ENCODE assay signal across 1 cellular context in the genomic region with DNA sequence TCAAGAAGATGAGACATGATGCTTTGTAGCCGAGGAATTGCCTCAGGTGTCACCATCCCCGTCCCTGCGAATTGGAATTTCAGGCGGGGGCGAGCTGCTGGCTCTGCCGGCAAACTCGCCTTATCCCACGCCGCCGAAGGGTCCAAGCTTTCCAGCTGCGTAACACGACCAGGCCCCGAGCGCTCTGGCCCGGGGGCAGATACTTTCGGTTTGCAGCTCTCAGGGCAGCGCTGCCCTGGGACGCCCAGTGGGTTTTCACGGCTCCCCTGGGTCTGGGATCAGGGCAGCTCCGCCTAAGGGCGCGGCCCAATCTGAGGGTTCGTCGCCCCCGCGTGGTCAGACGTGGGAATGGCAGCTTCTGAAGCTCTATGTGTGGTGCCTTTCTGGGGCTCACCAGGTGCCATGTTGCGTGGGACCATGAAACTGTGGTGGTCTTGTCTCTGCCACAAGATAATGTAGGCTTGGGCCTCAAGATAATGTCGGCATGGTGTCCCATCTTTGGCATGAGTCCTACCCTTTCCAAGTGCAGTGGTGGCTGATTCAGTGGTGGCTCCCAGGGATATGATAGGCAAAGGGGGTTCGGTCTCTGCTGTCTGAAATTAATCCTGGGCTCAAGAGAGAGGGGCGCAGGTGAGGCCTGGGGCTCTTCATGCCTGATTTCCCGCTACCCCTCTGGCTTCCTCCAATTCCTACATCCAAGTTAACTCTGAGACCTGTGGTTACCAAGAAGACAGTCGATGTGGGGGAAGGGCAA.
TF ChIP-seq lines count a peak whose summit lies in the region.

No MANE protein-coding gene starts in this region.

TF ChIP-seq in HepG2, 621 proteins besides CTCF, POLR2A, EP300 and RAD21 (continued from another document):
- TF ChIP-seq, protein P1, sequence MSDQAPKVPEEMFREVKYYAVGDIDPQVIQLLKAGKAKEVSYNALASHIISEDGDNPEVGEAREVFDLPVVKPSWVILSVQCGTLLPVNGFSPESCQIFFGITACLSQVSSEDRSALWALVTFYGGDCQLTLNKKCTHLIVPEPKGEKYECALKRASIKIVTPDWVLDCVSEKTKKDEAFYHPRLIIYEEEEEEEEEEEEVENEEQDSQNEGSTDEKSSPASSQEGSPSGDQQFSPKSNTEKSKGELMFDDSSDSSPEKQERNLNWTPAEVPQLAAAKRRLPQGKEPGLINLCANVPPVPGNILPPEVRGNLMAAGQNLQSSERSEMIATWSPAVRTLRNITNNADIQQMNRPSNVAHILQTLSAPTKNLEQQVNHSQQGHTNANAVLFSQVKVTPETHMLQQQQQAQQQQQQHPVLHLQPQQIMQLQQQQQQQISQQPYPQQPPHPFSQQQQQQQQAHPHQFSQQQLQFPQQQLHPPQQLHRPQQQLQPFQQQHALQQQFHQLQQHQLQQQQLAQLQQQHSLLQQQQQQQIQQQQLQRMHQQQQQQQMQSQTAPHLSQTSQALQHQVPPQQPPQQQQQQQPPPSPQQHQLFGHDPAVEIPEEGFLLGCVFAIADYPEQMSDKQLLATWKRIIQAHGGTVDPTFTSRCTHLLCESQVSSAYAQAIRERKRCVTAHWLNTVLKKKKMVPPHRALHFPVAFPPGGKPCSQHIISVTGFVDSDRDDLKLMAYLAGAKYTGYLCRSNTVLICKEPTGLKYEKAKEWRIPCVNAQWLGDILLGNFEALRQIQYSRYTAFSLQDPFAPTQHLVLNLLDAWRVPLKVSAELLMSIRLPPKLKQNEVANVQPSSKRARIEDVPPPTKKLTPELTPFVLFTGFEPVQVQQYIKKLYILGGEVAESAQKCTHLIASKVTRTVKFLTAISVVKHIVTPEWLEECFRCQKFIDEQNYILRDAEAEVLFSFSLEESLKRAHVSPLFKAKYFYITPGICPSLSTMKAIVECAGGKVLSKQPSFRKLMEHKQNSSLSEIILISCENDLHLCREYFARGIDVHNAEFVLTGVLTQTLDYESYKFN (CRISPR knock-in tag; conservative IDR thresholded peaks at IDR 0.05) = peak; percentile 50; the same call in 1 of the 2 replicates
- TF ChIP-seq ZMYM3 (CRISPR knock-in tag; IDR thresholded peaks at IDR 0.05) = peak; percentile 51; the same call in 1 of the 2 replicates
- TF ChIP-seq TSC22D2 (CRISPR knock-in tag; IDR thresholded peaks at IDR 0.05; ENCODE audit: borderline replicate concordance) = peak; percentile 92; the same call in 1 of the 2 replicates
- TF ChIP-seq TEAD3 (CRISPR knock-in tag; optimal IDR thresholded peaks at IDR 0.05; ENCODE audit: borderline replicate concordance) = peak; percentile 84
- peak; percentile 84 for TF ChIP-seq ATF7-NPFF (CRISPR knock-in tag; IDR thresholded peaks at IDR 0.05; ENCODE audit: low read depth)
- no peak for TF ChIP-seq ZNF790 (CRISPR knock-in tag; IDR thresholded peaks at IDR 0.05; ENCODE audit: borderline replicate concordance)
- 0 out of 2 replicates have a peak, but pooled peaks have one; percentile 75 for TF ChIP-seq GTF3A (CRISPR knock-in tag; conservative IDR thresholded peaks at IDR 0.05)
- peak; percentile 93 for TF ChIP-seq ZNF205 (CRISPR knock-in tag; IDR thresholded peaks at IDR 0.05)
- TF ChIP-seq, protein P2, sequence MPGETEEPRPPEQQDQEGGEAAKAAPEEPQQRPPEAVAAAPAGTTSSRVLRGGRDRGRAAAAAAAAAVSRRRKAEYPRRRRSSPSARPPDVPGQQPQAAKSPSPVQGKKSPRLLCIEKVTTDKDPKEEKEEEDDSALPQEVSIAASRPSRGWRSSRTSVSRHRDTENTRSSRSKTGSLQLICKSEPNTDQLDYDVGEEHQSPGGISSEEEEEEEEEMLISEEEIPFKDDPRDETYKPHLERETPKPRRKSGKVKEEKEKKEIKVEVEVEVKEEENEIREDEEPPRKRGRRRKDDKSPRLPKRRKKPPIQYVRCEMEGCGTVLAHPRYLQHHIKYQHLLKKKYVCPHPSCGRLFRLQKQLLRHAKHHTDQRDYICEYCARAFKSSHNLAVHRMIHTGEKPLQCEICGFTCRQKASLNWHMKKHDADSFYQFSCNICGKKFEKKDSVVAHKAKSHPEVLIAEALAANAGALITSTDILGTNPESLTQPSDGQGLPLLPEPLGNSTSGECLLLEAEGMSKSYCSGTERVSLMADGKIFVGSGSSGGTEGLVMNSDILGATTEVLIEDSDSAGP (CRISPR knock-in tag; IDR thresholded peaks at IDR 0.05; ENCODE audit: borderline replicate concordance) = peak; percentile 80; the same call in 1 of the 2 replicates
- peak; percentile 37; the same call in 1 of the 2 replicates for TF ChIP-seq BHLHE40 (IDR thresholded peaks at IDR 0.05; ENCODE audit: low read length)
- TF ChIP-seq, protein P3, sequence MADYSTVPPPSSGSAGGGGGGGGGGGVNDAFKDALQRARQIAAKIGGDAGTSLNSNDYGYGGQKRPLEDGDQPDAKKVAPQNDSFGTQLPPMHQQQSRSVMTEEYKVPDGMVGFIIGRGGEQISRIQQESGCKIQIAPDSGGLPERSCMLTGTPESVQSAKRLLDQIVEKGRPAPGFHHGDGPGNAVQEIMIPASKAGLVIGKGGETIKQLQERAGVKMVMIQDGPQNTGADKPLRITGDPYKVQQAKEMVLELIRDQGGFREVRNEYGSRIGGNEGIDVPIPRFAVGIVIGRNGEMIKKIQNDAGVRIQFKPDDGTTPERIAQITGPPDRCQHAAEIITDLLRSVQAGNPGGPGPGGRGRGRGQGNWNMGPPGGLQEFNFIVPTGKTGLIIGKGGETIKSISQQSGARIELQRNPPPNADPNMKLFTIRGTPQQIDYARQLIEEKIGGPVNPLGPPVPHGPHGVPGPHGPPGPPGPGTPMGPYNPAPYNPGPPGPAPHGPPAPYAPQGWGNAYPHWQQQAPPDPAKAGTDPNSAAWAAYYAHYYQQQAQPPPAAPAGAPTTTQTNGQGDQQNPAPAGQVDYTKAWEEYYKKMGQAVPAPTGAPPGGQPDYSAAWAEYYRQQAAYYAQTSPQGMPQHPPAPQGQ (CRISPR knock-in tag; IDR thresholded peaks at IDR 0.05; ENCODE audit: borderline replicate concordance) = peak; percentile 73; the same call in 1 of the 2 replicates
- TF ChIP-seq GLI4 (CRISPR knock-in tag; IDR thresholded peaks at IDR 0.05; ENCODE audit: borderline replicate concordance) = peak; percentile 64; the same call in 1 of the 2 replicates
- 0 out of 2 replicates have a peak, but pooled peaks have one; percentile 84 for TF ChIP-seq KLF11 (CRISPR knock-in tag; IDR thresholded peaks at IDR 0.05)
- peak; percentile 84; the same call in 1 of the 2 replicates for TF ChIP-seq ZNF768 (CRISPR knock-in tag; IDR thresholded peaks at IDR 0.05)
- 0 out of 2 replicates have a peak, but pooled peaks have one; percentile 42 for TF ChIP-seq SALL2 (CRISPR knock-in tag; IDR thresholded peaks at IDR 0.05)
- TF ChIP-seq, protein P4, sequence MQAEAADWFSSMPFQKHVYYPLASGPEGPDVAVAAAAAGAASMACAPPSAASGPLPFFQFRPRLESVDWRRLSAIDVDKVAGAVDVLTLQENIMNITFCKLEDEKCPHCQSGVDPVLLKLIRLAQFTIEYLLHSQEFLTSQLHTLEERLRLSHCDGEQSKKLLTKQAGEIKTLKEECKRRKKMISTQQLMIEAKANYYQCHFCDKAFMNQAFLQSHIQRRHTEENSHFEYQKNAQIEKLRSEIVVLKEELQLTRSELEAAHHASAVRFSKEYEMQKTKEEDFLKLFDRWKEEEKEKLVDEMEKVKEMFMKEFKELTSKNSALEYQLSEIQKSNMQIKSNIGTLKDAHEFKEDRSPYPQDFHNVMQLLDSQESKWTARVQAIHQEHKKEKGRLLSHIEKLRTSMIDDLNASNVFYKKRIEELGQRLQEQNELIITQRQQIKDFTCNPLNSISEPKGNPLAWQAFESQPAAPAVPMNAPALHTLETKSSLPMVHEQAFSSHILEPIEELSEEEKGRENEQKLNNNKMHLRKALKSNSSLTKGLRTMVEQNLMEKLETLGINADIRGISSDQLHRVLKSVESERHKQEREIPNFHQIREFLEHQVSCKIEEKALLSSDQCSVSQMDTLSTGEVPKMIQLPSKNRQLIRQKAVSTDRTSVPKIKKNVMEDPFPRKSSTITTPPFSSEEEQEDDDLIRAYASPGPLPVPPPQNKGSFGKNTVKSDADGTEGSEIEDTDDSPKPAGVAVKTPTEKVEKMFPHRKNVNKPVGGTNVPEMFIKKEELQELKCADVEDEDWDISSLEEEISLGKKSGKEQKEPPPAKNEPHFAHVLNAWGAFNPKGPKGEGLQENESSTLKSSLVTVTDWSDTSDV (CRISPR knock-in tag; IDR thresholded peaks at IDR 0.05) = no peak
- TF ChIP-seq YEATS2 (CRISPR knock-in tag; IDR thresholded peaks at IDR 0.05; ENCODE audit: borderline replicate concordance) = peak; percentile 81
- peak; percentile 90; the same call in 1 of the 2 replicates for TF ChIP-seq ZNF761 (CRISPR knock-in tag; conservative IDR thresholded peaks at IDR 0.05)
- no peak for TF ChIP-seq RBAK (CRISPR knock-in tag; IDR thresholded peaks at IDR 0.05)
- TF ChIP-seq KDM2A (CRISPR knock-in tag; IDR thresholded peaks at IDR 0.05; ENCODE audit: borderline replicate concordance, low read depth) = peak; percentile 98
- peak; percentile 80; the same call in 1 of the 2 replicates for TF ChIP-seq CBX5 (CRISPR knock-in tag; IDR thresholded peaks at IDR 0.05; ENCODE audit: borderline replicate concordance)
- peak; percentile 99 for TF ChIP-seq ZNF572 (CRISPR knock-in tag; IDR thresholded peaks at IDR 0.05)
- TF ChIP-seq RFXANK (CRISPR knock-in tag; IDR thresholded peaks at IDR 0.05) = peak; percentile 85; the same call in 1 of the 2 replicates
- TF ChIP-seq, protein P5, sequence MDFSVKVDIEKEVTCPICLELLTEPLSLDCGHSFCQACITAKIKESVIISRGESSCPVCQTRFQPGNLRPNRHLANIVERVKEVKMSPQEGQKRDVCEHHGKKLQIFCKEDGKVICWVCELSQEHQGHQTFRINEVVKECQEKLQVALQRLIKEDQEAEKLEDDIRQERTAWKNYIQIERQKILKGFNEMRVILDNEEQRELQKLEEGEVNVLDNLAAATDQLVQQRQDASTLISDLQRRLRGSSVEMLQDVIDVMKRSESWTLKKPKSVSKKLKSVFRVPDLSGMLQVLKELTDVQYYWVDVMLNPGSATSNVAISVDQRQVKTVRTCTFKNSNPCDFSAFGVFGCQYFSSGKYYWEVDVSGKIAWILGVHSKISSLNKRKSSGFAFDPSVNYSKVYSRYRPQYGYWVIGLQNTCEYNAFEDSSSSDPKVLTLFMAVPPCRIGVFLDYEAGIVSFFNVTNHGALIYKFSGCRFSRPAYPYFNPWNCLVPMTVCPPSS (IDR thresholded peaks at IDR 0.05) = no peak
- TF ChIP-seq TOE1 (CRISPR knock-in tag; IDR thresholded peaks at IDR 0.05) = no peak
- peak; percentile 67 for TF ChIP-seq THAP11 (CRISPR knock-in tag; IDR thresholded peaks at IDR 0.05)
- peak; percentile 61; the same call in 1 of the 2 replicates for TF ChIP-seq RARA (CRISPR knock-in tag; IDR thresholded peaks at IDR 0.05)
- 0 out of 2 replicates have a peak, but pooled peaks have one; percentile 81 for TF ChIP-seq ZNF33B (CRISPR knock-in tag; IDR thresholded peaks at IDR 0.05)
- TF ChIP-seq, protein P6, sequence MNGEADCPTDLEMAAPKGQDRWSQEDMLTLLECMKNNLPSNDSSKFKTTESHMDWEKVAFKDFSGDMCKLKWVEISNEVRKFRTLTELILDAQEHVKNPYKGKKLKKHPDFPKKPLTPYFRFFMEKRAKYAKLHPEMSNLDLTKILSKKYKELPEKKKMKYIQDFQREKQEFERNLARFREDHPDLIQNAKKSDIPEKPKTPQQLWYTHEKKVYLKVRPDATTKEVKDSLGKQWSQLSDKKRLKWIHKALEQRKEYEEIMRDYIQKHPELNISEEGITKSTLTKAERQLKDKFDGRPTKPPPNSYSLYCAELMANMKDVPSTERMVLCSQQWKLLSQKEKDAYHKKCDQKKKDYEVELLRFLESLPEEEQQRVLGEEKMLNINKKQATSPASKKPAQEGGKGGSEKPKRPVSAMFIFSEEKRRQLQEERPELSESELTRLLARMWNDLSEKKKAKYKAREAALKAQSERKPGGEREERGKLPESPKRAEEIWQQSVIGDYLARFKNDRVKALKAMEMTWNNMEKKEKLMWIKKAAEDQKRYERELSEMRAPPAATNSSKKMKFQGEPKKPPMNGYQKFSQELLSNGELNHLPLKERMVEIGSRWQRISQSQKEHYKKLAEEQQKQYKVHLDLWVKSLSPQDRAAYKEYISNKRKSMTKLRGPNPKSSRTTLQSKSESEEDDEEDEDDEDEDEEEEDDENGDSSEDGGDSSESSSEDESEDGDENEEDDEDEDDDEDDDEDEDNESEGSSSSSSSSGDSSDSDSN (CRISPR knock-in tag; IDR thresholded peaks at IDR 0.05) = peak; percentile 81
- 0 out of 2 replicates have a peak, but pooled peaks have one; percentile 75 for TF ChIP-seq ARID2 (CRISPR knock-in tag; IDR thresholded peaks at IDR 0.05; ENCODE audit: borderline replicate concordance)
